Comparison of ENCODE assay signal across 7 cellular contexts in the genomic region with DNA sequence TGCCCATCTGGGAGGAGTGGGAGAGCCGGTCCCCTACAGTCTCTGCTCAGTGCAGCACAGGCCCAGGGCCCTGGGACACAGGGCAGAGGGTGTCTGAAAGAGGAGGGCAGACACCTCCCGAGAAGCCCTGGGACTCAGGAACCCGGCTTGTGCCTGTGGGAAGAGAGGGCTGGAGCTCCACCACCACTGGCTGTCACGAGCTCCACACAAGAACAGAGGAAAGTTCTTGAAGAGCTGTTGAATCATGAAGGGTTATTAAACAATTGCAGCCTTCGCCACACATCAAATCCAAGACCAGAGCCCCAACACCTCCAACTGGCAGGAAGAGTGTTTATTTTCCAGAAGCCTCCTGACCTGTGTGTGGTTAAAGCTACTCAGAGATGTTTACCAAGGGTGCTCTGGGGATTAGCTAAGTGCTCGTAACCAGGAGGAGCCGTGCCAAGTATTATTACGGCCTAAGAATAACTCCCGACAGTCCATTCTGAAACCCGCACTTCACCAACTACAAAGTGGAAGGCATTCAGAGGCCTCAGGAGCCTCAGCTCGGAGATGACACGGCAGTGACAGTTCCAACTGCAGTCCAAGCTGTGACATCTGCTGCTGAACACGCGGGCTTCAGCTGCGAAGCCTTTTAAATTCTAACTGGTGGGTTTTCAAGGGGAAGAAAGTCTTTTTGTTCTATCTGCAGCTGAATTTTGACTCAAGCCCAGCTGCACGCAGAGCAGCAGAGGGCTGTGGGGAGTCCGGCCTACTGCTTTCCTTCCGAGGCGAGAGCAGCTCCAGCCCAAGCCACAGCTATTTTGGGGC.
DNase-seq lines count a peak whose midpoint lies in the region; ATAC-seq and FAIRE-seq lines count a peak whose summit lies in the region.

No MANE protein-coding gene starts in this region.

- no peaks in the 10 kb centered on the region for H3K36me3 ChIP-seq in small intestine (ENCODE audit: control insufficient read depth in 2 of 2, insufficient read depth in 2 of 2, low read length in 2 of 2)

- peak; percentile 64 for DNase-seq in Jurkat, Clone E6-1 (ENCODE audit: low read depth, low spot score)
- DNase-seq in SHP77 (lab: John Stamatoyannopoulos, UW), result peak; percentile 80 to 82
- DNase-seq in cardiac septum (ENCODE audit: low spot score), result peak; percentile 70
- DNase-seq in small intestine, result peak; percentile 43
- DNase-seq in activated CD4-positive, alpha-beta T cell treated with anti-CD3 and anti-CD28 coated beads, Interleukin-2, amount 50 U/mL, for 1 hour, result no peak

- peak overlapping the region in 1 of 2 donors; percentile 13 for H3K27ac ChIP-seq in small intestine (ENCODE audit: low read depth in 1 of 2, low read length in 1 of 2)

- no peaks in the 10 kb centered on the region for H3K27me3 ChIP-seq in small intestine (ENCODE audit: control insufficient read depth in 2 of 2, insufficient read depth in 2 of 2, low read length in 2 of 2)

- H3K4me3 ChIP-seq in Jurkat, Clone E6-1 (ENCODE audit: low read length), result no peak overlapping the region
- no peak overlapping the region for H3K4me3 ChIP-seq in small intestine (ENCODE audit: low read depth in 1 of 2, low read length in 2 of 2)

- no peak for FAIRE-seq in small intestine (lab: Jason Lieb, UNC)

- intact Hi-C loops in cardiac septum (cut with DNase I), result no loop called here

- 42 to 59% (median 46%) methylated on average over 19 of the region's 19 CpGs for WGBS in small intestine, 3 donors

- H3K9me3 ChIP-seq in small intestine (ENCODE audit: control insufficient read depth, low read depth), result no peaks in the 10 kb centered on the region

- ATAC-seq in GM19463 (IDR thresholded peaks at IDR 0.05; ENCODE audit: unreplicated experiment) (no peak), GM21528 (IDR thresholded peaks at IDR 0.05; ENCODE audit: low FRiP score, unreplicated experiment) (no peak)

- H3K4me1 ChIP-seq in small intestine (ENCODE audit: control insufficient read depth in 2 of 2, insufficient read depth in 1 of 2, low read depth in 1 of 2, low read length in 1 of 2), result peaks cover 0 to 4% of the 10 kb centered on the region in 2 donors
